Comparison of ENCODE assay signal across 2 cellular contexts in genomic region chr13:49936943-49937273, GRCh38.
A peak's percentile ranks its signal among the peaks of the same experiment; 100 is the strongest.
TF ChIP-seq lines count a peak whose summit lies in the region.

No MANE protein-coding gene starts in this region.

TF ChIP-seq in GM12878, 131 proteins besides CTCF, POLR2A, EP300 and RAD21:
- TF ChIP-seq USF1 (IDR thresholded peaks at IDR 0.05; ENCODE audit: borderline replicate concordance, extremely low read length, insufficient read depth, low read depth, low read length) (no peak), ZBTB11 (CRISPR knock-in tag; IDR thresholded peaks at IDR 0.05) (no peak), NRF1 (conservative IDR thresholded peaks at IDR 0.05; ENCODE audit: low read depth, low read length) (no peak), MEF2B (IDR thresholded peaks at IDR 0.05; ENCODE audit: partially characterized antibody, poor library complexity, severe bottlenecking) (peak; percentile 32), USF2 (IDR thresholded peaks at IDR 0.05; ENCODE audit: borderline replicate concordance, low read depth, low read length) (no peak), SMARCA5 (IDR thresholded peaks at IDR 0.05) (no peak), EGR1 (IDR thresholded peaks at IDR 0.05; ENCODE audit: borderline replicate concordance in 1 of 2, low read depth in 2 of 2, low read length in 2 of 2) (peak in 1 of 2 experiments; percentile 67; a peak in 1 of 3 replicates), GATAD2B (conservative IDR thresholded peaks at IDR 0.05; ENCODE audit: low read depth) (no peak; the same call in 1 of the 2 replicates)

TF ChIP-seq in liver, 16 proteins besides CTCF, POLR2A, EP300 and RAD21 (continued from another document):
- TF ChIP-seq ZBTB33 (IDR thresholded peaks at IDR 0.05) (no peak), SP1 (IDR thresholded peaks at IDR 0.05) (no peak), NR2F2 (IDR thresholded peaks at IDR 0.05) (no peak), RXRA (IDR thresholded peaks at IDR 0.05) (no peak), TAF1 (conservative IDR thresholded peaks at IDR 0.05) (no peak), FOXA2 (IDR thresholded peaks at IDR 0.05) (no peak), REST (IDR thresholded peaks at IDR 0.05) (no peak), JUND (IDR thresholded peaks at IDR 0.05) (no peak)
